In the genomic region with DNA sequence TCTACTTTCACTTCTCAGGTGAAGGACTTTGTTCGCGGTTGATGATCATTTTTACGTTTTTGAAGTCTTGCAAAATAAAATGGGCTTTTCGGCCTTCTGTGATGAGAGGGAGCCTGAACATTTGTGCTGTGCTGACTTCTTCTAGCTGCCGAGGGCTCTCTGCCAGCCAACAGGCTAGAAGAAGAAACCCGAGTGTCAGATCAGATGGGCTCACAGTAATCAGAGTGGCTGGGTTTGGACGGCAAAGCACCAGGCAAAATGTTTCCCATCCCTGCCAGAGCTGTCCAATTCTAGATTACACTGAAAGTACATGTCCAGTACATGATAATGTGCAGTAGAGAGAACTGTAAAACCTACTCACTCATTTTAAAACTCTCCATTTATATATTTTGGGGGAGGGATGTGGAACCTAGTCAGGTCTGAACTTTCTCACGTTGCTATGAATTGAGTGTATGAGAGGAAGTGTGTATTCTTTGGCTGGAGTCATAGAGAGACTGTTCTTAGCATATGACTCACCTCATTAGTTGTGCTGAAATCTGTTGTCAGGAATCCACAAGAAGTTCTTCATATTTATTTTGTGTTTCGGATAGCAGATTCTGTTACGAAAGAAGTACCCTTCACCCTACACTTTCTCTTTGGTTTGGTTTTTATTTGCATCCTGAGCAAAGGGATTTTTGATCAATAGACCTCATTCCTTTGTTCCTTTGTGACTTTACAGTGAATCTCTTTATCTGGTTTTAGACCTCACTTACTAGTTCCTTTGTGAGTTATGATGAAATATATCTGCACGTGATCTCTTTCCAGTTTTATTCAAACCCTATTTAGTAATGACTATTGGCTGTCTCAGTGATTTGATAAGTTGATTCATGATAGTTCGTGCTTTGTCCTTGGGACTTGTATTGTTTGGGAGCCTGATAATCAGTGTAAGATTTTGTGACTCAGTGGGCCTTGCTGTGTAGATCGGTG, we compare ENCODE assay signal across 8 cellular contexts. TPM values are rescaled to one million over a fixed set of nuclear protein-coding genes. Genes with fewer than 3 reads are reported as not detected.
DNase-seq lines count a peak whose midpoint lies in the region; ATAC-seq and TF ChIP-seq lines count a peak whose summit lies in the region.

No MANE protein-coding gene starts in this region.

- H3K4me1 ChIP-seq in heart left ventricle: peaks cover 18 to 88% (median 82%) of the 10 kb centered on the region in 12 donors

- WGBS in heart left ventricle, 4 donors: 27 to 34% (median 31%) methylated on average over 13 of the region's 13 CpGs

- POLR2A ChIA-PET in activated naive CD8-positive, alpha-beta T cell treated with anti-CD3 and anti-CD28 coated beads, Interleukin-2, amount 10 ng/mL, durations not matched to agents 7 days and 5 days (lab: Charles Lee): interaction anchor here (0.7 kb wide), 1 partner anchor 40 kb away, joined by 4 read pairs; no protein-coding TSS in a partner anchor

- peak overlapping the region; percentile 86 for H3K4me3 Mint-ChIP-seq in activated naive CD8-positive, alpha-beta T cell treated with anti-CD3 and anti-CD28 coated beads, Interleukin-2, amount 10 ng/mL, durations not matched to agents 7 days and 5 days

- intact Hi-C loops in heart left ventricle (cut with DNase I): loop anchor here in 7 of 10 donors (2.0 to 10.0 kb wide), 10 partner anchors 34 to 226 kb away; a partner anchor contains a TSS

- H3K4me3 ChIP-seq in AG10803 (ENCODE audit: low read length) (peak overlapping the region; percentile 45), heart left ventricle (peak overlapping the region in 10 of 12 donors; percentile 7 to 89 (median 82))

- peak; percentile 56 for ATAC-seq in HG03039 (IDR thresholded peaks at IDR 0.05; ENCODE audit: unreplicated experiment)
- peak; percentile 64 for ATAC-seq in activated naive CD8-positive, alpha-beta T cell treated with anti-CD3 and anti-CD28 coated beads, Interleukin-2, amount 10 ng/mL, durations not matched to agents 7 days and 5 days (ENCODE audit: low read depth)
- ATAC-seq in heart left ventricle: peak; percentile 32 to 52 (median 40)

- no peaks in the 10 kb centered on the region for H3K27me3 ChIP-seq in heart left ventricle

- TF ChIP-seq CTCF in AG10803 (conservative IDR thresholded peaks at IDR 0.05; ENCODE audit: low read length): no peak
- TF ChIP-seq CTCF in heart left ventricle (IDR thresholded peaks at IDR 0.05): no peak

- peak overlapping the region; percentile 89 to 99 (median 97) for H3K27ac ChIP-seq in heart left ventricle

- no peaks in the 10 kb centered on the region for H3K9me3 Mint-ChIP-seq in activated naive CD8-positive, alpha-beta T cell treated with anti-CD3 and anti-CD28 coated beads, Interleukin-2, amount 10 ng/mL, durations not matched to agents 7 days and 5 days

- no peaks in the 10 kb centered on the region for H3K27me3 Mint-ChIP-seq in activated naive CD8-positive, alpha-beta T cell treated with anti-CD3 and anti-CD28 coated beads, Interleukin-2, amount 10 ng/mL, durations not matched to agents 7 days and 5 days

- H3K4me1 Mint-ChIP-seq in activated naive CD8-positive, alpha-beta T cell treated with anti-CD3 and anti-CD28 coated beads, Interleukin-2, amount 10 ng/mL, durations not matched to agents 7 days and 5 days: peaks cover 62% of the 10 kb centered on the region

- no peaks in the 10 kb centered on the region for H3K36me3 ChIP-seq in heart left ventricle

- H3K9me3 ChIP-seq in heart left ventricle: no peaks in the 10 kb centered on the region

- TF ChIP-seq POLR2A in GM18526 (IDR thresholded peaks at IDR 0.05; ENCODE audit: extremely low read depth, insufficient read length): peak; percentile 12
- no peak for TF ChIP-seq POLR2A in heart left ventricle (IDR thresholded peaks at IDR 0.05)

- peaks cover 11% of the 10 kb centered on the region for H3K36me3 Mint-ChIP-seq in activated naive CD8-positive, alpha-beta T cell treated with anti-CD3 and anti-CD28 coated beads, Interleukin-2, amount 10 ng/mL, durations not matched to agents 7 days and 5 days

- H3K27ac Mint-ChIP-seq in activated naive CD8-positive, alpha-beta T cell treated with anti-CD3 and anti-CD28 coated beads, Interleukin-2, amount 10 ng/mL, durations not matched to agents 7 days and 5 days: peak overlapping the region; percentile 91

- DNase-seq in AG10803 (ENCODE audit: low read depth) (peak; percentile 93), NOMO-1 treated with DMSO at 0.1 percent for 48 hours (lab: John Stamatoyannopoulos, UW; ENCODE audit: unreplicated experiment) (peak; percentile 96), heart left ventricle (peak; percentile 68 to 85 (median 72)), pulmonary artery endothelial cell (ENCODE audit: low read depth, low spot score) (peak; percentile 81), NCI-H128 (lab: John Stamatoyannopoulos, UW; ENCODE audit: unreplicated experiment) (no peak)
- peak; percentile 43 for DNase-seq in activated naive CD8-positive, alpha-beta T cell treated with anti-CD3 and anti-CD28 coated beads, Interleukin-2, amount 10 ng/mL, durations not matched to agents 7 days and 5 days

RNA-seq across cellular contexts. Expression of a gene that starts 4.8 kb away (rescaled TPM):
- total RNA-seq in activated naive CD8-positive, alpha-beta T cell treated with anti-CD3 and anti-CD28 coated beads, Interleukin-2, amount 10 ng/mL, durations not matched to agents 7 days and 5 days: 100 to 1,000 TPM; 193 to 195 TPM
- 100 to 1,000 TPM; 175 to 436 (median 241) TPM for total RNA-seq in heart left ventricle
- 100 to 1,000 TPM; 115 to 896 TPM for polyA plus RNA-seq in heart left ventricle
- total RNA-seq in pulmonary artery endothelial cell: 228 and 236 TPM in 2 replicates
